Comparison of ENCODE assay signal across 9 cellular contexts in the genomic region with DNA sequence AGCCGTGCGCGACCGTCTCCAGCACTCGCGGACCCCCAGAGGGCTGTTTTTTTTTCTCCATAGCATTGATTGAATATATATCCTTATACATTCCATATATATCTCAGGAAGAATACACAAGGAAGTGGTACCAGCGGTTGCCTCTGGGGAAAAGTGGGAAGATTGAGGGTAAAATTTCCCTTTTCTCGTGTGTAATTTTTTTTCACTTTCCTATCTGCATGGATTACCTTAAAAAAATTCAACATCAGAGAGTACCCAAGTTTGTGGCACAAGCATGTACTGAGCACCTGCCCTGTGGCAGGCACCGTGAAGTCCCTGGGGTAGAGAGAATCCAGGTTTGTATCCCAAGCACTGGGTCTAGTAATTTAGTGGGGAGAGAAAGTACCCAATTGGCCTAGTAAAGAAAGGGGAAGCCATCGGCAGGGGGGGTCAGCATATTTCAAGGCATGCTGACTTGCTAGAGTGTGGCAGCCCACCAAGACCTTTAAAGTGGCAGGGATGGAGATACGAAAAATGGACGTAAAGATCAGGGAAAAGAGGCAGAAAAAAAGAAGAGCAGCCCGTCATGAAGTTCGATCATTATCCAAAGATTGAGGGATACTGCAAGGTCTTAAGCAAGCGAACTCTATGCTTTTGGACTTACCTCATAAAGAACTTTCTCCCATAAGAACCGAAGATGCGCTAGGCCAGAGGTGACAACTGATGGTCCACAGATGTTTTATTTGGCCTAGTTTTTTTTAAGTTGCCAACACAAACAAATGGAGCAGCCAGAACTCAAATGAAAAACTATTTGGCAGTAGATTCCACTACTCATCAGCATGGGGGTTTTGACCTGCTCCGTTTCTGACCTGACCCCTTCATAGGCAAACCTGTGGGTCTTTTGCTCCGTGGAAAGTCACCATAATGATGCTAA. TPM values are rescaled to one million over a fixed set of nuclear protein-coding genes. Genes with fewer than 3 reads are reported as not detected.
A peak's percentile ranks its signal among the peaks of the same experiment; 100 is the strongest.
DNase-seq lines count a peak whose midpoint lies in the region; ATAC-seq, FAIRE-seq and TF ChIP-seq lines count a peak whose summit lies in the region.
"Had no signal": no experiment of that assay in that cellular context is flagged by ENCODE, and none has a peak within 500 bp of the region (broad histone marks: within the 10 kb centered on the region; RNA-seq: fewer than 3 reads in every experiment).

No MANE protein-coding gene starts in this region.

- intact Hi-C loops in ovary (cut with DNase I) = no loop called here

- no peaks in the 10 kb centered on the region for H3K27me3 ChIP-seq in Peyer's patch
- no peaks in the 10 kb centered on the region for H3K27me3 ChIP-seq in ovary

- TF ChIP-seq CTCF in Peyer's patch (IDR thresholded peaks at IDR 0.05) (peak in 1 of 6 experiments; percentile 24), epithelial cell of esophagus (IDR thresholded peaks at IDR 0.05; ENCODE audit: insufficient read depth, low read depth, low read length, missing control alignments) (no peak), ovary (IDR thresholded peaks at IDR 0.05) (no peak), omental fat pad (IDR thresholded peaks at IDR 0.05) (no peak)

- ATAC-seq in omental fat pad (ENCODE audit: low FRiP score) = no peak

- H3K36me3 ChIP-seq in ES-I3 (ENCODE audit: insufficient read depth, low read length) (peaks cover 8% of the 10 kb centered on the region), Peyer's patch (peaks cover 0 to 4% (median 0%) of the 10 kb centered on the region in 3 donors), ovary (no peaks in the 10 kb centered on the region)

- 63 to 76% (median 64%) methylated on average over 19 of the region's 19 CpGs for WGBS in ovary, 3 donors

- H3K4me3 ChIP-seq in Peyer's patch (peak overlapping the region; percentile 76 to 92 (median 86)), epithelial cell of esophagus (ENCODE audit: low read length) (peak overlapping the region; percentile 70), ovary (peak overlapping the region; percentile 53)

- no peak for TF ChIP-seq EP300 in ovary (IDR thresholded peaks at IDR 0.05)

- DNase-seq in Peyer's patch (no peak), epithelial cell of esophagus (ENCODE audit: low read depth) (no peak), ovary (no peak), omental fat pad (ENCODE audit: low spot score) (no peak), H54 (ENCODE audit: insufficient read length, low spot score) (no peak), HPDE6-E6E7 (ENCODE audit: extremely low spot score) (no peak), NCI-H1694 treated with DMSO at 0.1 percent for 48 hours (lab: John Stamatoyannopoulos, UW) (no peak)
- DNase-seq: T1000 had no signal

- peak overlapping the region; percentile 100 for H3K9ac ChIP-seq in ES-I3 (ENCODE audit: low read depth, low read length)

- H3K4me1 ChIP-seq in ES-I3 (ENCODE audit: insufficient read depth, low read length) (peaks cover 16% of the 10 kb centered on the region; the same call in 1 of the 2 replicates), Peyer's patch (peaks cover 0 to 33% (median 0%) of the 10 kb centered on the region in 4 donors), ovary (ENCODE audit: insufficient read depth) (peaks cover 3% of the 10 kb centered on the region)

- TF ChIP-seq POLR2A in Peyer's patch (IDR thresholded peaks at IDR 0.05) (no peak), ovary (IDR thresholded peaks at IDR 0.05) (no peak), H54 (IDR thresholded peaks at IDR 0.05; ENCODE audit: low read depth, low read length) (no peak)

- H3K9me3 ChIP-seq in ES-I3 (ENCODE audit: control insufficient read depth, insufficient read depth, low read length) = no peaks in the 10 kb centered on the region
- H3K9me3 ChIP-seq in Peyer's patch = no peaks in the 10 kb centered on the region
- no peaks in the 10 kb centered on the region for H3K9me3 ChIP-seq in ovary

- H3K27ac ChIP-seq in Peyer's patch (peak overlapping the region; percentile 91 to 99 (median 97)), ovary (no peak overlapping the region)

- FAIRE-seq in H54 (lab: Jason Lieb, UNC) = no peak

RNA-seq across cellular contexts. Expression of gene HMGN1, which starts 1.5 kb away (rescaled TPM):
- total RNA-seq in Peyer's patch (10 to 100 TPM; 74.2 to 97.7 (median 90.2) TPM), ovary (100 to 1,000 TPM in 6 of 7 donors, 10 to 100 TPM in 1; 70.2 to 209 (median 145) TPM), omental fat pad (10 to 100 TPM; 54.0 to 75.8 (median 60.3) TPM)
- polyA plus RNA-seq in ovary = 100 to 1,000 TPM; 105 to 201 TPM

RNA-seq across cellular contexts. Expression of gene BRWD1, which starts 36.9 kb away (rescaled TPM):
- 10 to 100 TPM; 64.8 to 99.9 (median 86.9) TPM for total RNA-seq in Peyer's patch
- 10 to 100 TPM; 43.5 to 73.0 (median 51.2) TPM for total RNA-seq in ovary
- 10 to 100 TPM; 15.7 to 25.0 TPM for polyA plus RNA-seq in ovary
- 10 to 100 TPM; 41.7 to 69.0 (median 47.1) TPM for total RNA-seq in omental fat pad

Comparison
In these comparisons a context has a peak if more than half of its experiments do, and no peak if none do; other contexts are left out.
1. H3K27ac ChIP-seq: peak in Peyer's patch (4 of 4); none in ovary (0 of 2).
2. Peak in every context shown above with its lines, with median percentiles within 50 percentile points of each other: H3K4me3 ChIP-seq.